ENCODE assay signal across 24 cellular contexts in the genomic region with DNA sequence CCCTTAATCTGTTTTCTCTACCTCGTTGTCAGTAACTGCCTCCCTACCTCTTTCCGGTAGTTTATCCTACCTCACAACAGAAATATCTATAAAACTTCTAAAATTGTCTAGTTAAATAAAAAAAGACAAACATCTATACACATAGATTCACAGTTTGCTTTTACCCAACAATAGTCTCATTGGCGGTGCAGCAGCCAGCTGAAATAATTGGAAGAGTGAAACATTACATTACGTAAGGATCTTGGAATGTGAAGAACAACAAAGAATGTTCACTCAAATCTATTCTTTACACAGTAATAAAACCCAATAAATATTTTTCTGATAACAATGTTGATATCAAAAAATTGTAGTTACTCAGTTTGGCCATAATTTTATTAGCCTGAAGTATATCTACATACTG.
DNase-seq lines count a peak whose midpoint lies in the region; ATAC-seq, FAIRE-seq and TF ChIP-seq lines count a peak whose summit lies in the region.
"Had no signal": no experiment of that assay in that cellular context is flagged by ENCODE, and none has a peak within 500 bp of the region (broad histone marks: within the 10 kb centered on the region; RNA-seq: fewer than 3 reads in every experiment).

No MANE protein-coding gene starts in this region.

- no peak overlapping the region for H3K4me3 ChIP-seq in bronchial epithelial cell (ENCODE audit: low read depth, low read length)
- H3K4me3 ChIP-seq: HAP-1, heart right ventricle, ovary, right lobe of liver, SK-N-MC, suprapubic skin, uterus had no signal

- TF ChIP-seq CTCF in bronchial epithelial cell (IDR thresholded peaks at IDR 0.05; ENCODE audit: insufficient read depth, low read length, severe bottlenecking), result no peak

- no peak for TF ChIP-seq RAD21 in Ishikawa (IDR thresholded peaks at IDR 0.05; ENCODE audit: low read depth)

- ATAC-seq in sciatic nerve (peak; percentile 48), GM18498 (IDR thresholded peaks at IDR 0.05; ENCODE audit: unreplicated experiment) (no peak)
- ATAC-seq: activated CD8-positive, alpha-beta memory T cell treated with anti-CD3 and anti-CD28 coated beads, Interleukin-2, amount 10 ng/mL, durations not matched to agents 7 days and 5 days; CD8-positive, alpha-beta T cell; heart right ventricle; right lobe of liver had no signal

- peak; percentile 4 for DNase-seq in bronchial epithelial cell (ENCODE audit: low read depth)
- peak; percentile 76 for DNase-seq in kidney glomerular epithelial cell (lab: John Stamatoyannopoulos, UW)
- DNase-seq in sciatic nerve (ENCODE audit: low spot score), result no peak
- DNase-seq in GOT3 (lab: John Stamatoyannopoulos, UW), result no peak
- DNase-seq in NOMO-1 (lab: John Stamatoyannopoulos, UW; ENCODE audit: unreplicated experiment in 2 of 2), result no peak
- no peak for DNase-seq in germinal center (ENCODE audit: low spot score)
- DNase-seq: activated CD4-positive, alpha-beta T cell treated with anti-CD3 and anti-CD28 coated beads, Interleukin-2, amount 10 ng/mL, durations not matched to agents 24 days and 14 days; activated CD8-positive, alpha-beta memory T cell treated with anti-CD3 and anti-CD28 coated beads, Interleukin-2, amount 10 ng/mL, durations not matched to agents 7 days and 5 days; CD8-positive, alpha-beta T cell; DMS53; GF-D8; heart right ventricle; naive B cell; NCI-H1436 treated with DMSO at 0.1 percent for 48 hours; NCI-H510A treated with DMSO at 0.1 percent for 48 hours; ovary; right lobe of liver; RPMI8226; uterus had no signal

- no peaks in the 10 kb centered on the region for H3K27me3 ChIP-seq in bronchial epithelial cell (ENCODE audit: control insufficient read depth, insufficient read depth, low read length)
- H3K27me3 ChIP-seq: heart right ventricle, ovary, right lobe of liver, suprapubic skin, uterus had no signal

- intact Hi-C loops in sciatic nerve (cut with DNase I), result no loop called here

- no peaks in the 10 kb centered on the region for H3K36me3 ChIP-seq in bronchial epithelial cell (ENCODE audit: control insufficient read depth, insufficient read depth, low read length)
- H3K36me3 ChIP-seq: HAP-1, heart right ventricle, ovary, right lobe of liver, suprapubic skin, uterus had no signal

- TF ChIP-seq EP300 in Ishikawa (IDR thresholded peaks at IDR 0.05; ENCODE audit: borderline replicate concordance), result no peak

- FAIRE-seq in bronchial epithelial cell (lab: Jason Lieb, UNC), result no peak

TF ChIP-seq in Ishikawa, 13 proteins besides CTCF, POLR2A, EP300 and RAD21:
- no peak for TF ChIP-seq ZBTB7A (IDR thresholded peaks at IDR 0.05; ENCODE audit: low read depth)
- TF ChIP-seq TEAD4 (IDR thresholded peaks at IDR 0.05), result peak; percentile 56

Comparison
In these comparisons a context has a peak if more than half of its experiments do, and no peak if none do; other contexts are left out.
1. DNase-seq: peak in bronchial epithelial cell (single experiment) and kidney glomerular epithelial cell (single experiment); none in sciatic nerve (single experiment), GOT3 (single experiment), NOMO-1 (0 of 2) and germinal center (single experiment).